28 cellular contexts compared by ENCODE assay signal in genomic region chr9:126413470-126414051, GRCh38.
DNase-seq lines count a peak whose midpoint lies in the region; ATAC-seq, FAIRE-seq and TF ChIP-seq lines count a peak whose summit lies in the region.
"Had no signal": no experiment of that assay in that cellular context is flagged by ENCODE, and none has a peak within 500 bp of the region (broad histone marks: within the 10 kb centered on the region; RNA-seq: fewer than 3 reads in every experiment).

No MANE protein-coding gene starts in this region.

- intact Hi-C loops in breast epithelium (cut with DNase I; ENCODE audit: low total_unique reads) = no loop called here

- CTCF ChIA-PET in A549 (lab: Yijun Ruan, JAX) = interaction anchor here (1.6 to 4.3 kb wide), 2 partner anchors 15 kb away, joined by 6 to 40 read pairs; no protein-coding TSS in a partner anchor

- no peak for ATAC-seq in A549
- ATAC-seq in DND-41 (ENCODE audit: insufficient read depth, low read depth) = no peak
- ATAC-seq in GM18517 (IDR thresholded peaks at IDR 0.05; ENCODE audit: unreplicated experiment) = no peak
- ATAC-seq: HCT116 had no signal

- peak in 2 of 3 experiments; percentile 37 to 49 for DNase-seq in NCI-H1417 (lab: John Stamatoyannopoulos, UW)
- no peak for DNase-seq in NCI-H1417 treated with DMSO at 0.1 percent for 48 hours (lab: John Stamatoyannopoulos, UW)
- no peak for DNase-seq in A549 (ENCODE audit: low read depth in 1 of 2, low spot score in 1 of 2)
- DNase-seq in DND-41 = peak; percentile 33
- DNase-seq in SHP77 treated with DMSO at 0.1 percent for 48 hours (lab: John Stamatoyannopoulos, UW) = peak; percentile 76
- no peak for DNase-seq in breast epithelium (ENCODE audit: low spot score in 2 of 2)
- DNase-seq in cortex of kidney (lab: John Stamatoyannopoulos, UW) = no peak
- DNase-seq: activated CD4-positive, alpha-beta T cell treated with anti-CD3 and anti-CD28 coated beads for 4 hours; activated CD8-positive, alpha-beta memory T cell treated with anti-CD3 and anti-CD28 coated beads for 24 hours; activated T-cell treated with anti-CD3 and anti-CD28 coated beads, Interleukin-2, amount 50 U/mL, for 24 hours; Caco-2; effector CD8-positive, alpha-beta T cell; glutamatergic neuron; MG63; NCI-H146; NCI-H526 treated with DMSO at 0.1 percent for 48 hours; OCI-M1; ovary; retina; stimulated activated CD8-positive, alpha-beta memory T cell treated with anti-CD3 and anti-CD28 coated beads, Interleukin-4, amount 100 ng/mL, for 48 hours had no signal

- TF ChIP-seq EP300 in A549 (IDR thresholded peaks at IDR 0.05) = no peak

- no peak for FAIRE-seq in A549 (lab: Jason Lieb, UNC)
- FAIRE-seq: A204.1, colon, keratinocyte had no signal

- H3K79me2 ChIP-seq in DND-41 (ENCODE audit: insufficient read depth, low read length) = no peaks in the 10 kb centered on the region

- WGBS in A549 (ENCODE audit: missing lambda C conversion rate) = 93% methylated on average over 6 of the region's 6 CpGs

- H3K27me3 ChIP-seq in DND-41 (ENCODE audit: insufficient read depth, low read length, poor library complexity) (no peaks in the 10 kb centered on the region), breast epithelium (no peaks in the 10 kb centered on the region)
- H3K27me3 ChIP-seq: MG63, ovary, tibial nerve had no signal

- TF ChIP-seq CTCF in A549 (IDR thresholded peaks at IDR 0.05) (no peak), DND-41 (IDR thresholded peaks at IDR 0.05; ENCODE audit: borderline replicate concordance, extremely low read depth, low read length, poor library complexity, severe bottlenecking) (no peak), breast epithelium (IDR thresholded peaks at IDR 0.05) (no peak)

- TF ChIP-seq RAD21 in A549 (conservative IDR thresholded peaks at IDR 0.05 in 1 of 2, IDR thresholded peaks at IDR 0.05 in 1 of 2) = no peak

- no peak overlapping the region for H3K9ac ChIP-seq in DND-41 (ENCODE audit: low read depth, low read length)

- POLR2A ChIA-PET in A549 (lab: Yijun Ruan, JAX) = no interaction called here

- H3K9me3 ChIP-seq in A549 (no peaks in the 10 kb centered on the region), DND-41 (ENCODE audit: insufficient read depth, low read length, severe bottlenecking) (no peaks in the 10 kb centered on the region), breast epithelium (no peaks in the 10 kb centered on the region)
- H3K9me3 ChIP-seq: Caco-2, MG63, ovary, tibial nerve had no signal

- TF ChIP-seq POLR2A in A549 (IDR thresholded peaks at IDR 0.05; ENCODE audit: low read length) = no peak
- no peak for TF ChIP-seq POLR2A in breast epithelium (IDR thresholded peaks at IDR 0.05)

- peaks cover 11% of the 10 kb centered on the region; the same call in 1 of the 2 replicates for H4K20me1 ChIP-seq in DND-41 (ENCODE audit: insufficient read depth, low read length)

- no peak overlapping the region for H3K4me2 ChIP-seq in A549
- H3K4me2 ChIP-seq in DND-41 (ENCODE audit: insufficient read depth, low read length) = no peak overlapping the region

- H3K4me1 ChIP-seq in A549 = peaks cover 10% of the 10 kb centered on the region; the same call in 1 of the 3 replicates
- H3K4me1 ChIP-seq in DND-41 (ENCODE audit: insufficient read depth, low read length) = peaks cover 27% of the 10 kb centered on the region
- no peaks in the 10 kb centered on the region for H3K4me1 ChIP-seq in breast epithelium
- H3K4me1 ChIP-seq: Caco-2 had no signal

- no peak overlapping the region for H2AFZ ChIP-seq in DND-41 (ENCODE audit: low read depth, low read length)

- H3K27ac ChIP-seq in A549 (no peak overlapping the region), DND-41 (ENCODE audit: low read length) (no peak overlapping the region), breast epithelium (no peak overlapping the region)
- H3K27ac ChIP-seq: ovary, tibial nerve, VCaP had no signal

- no peak overlapping the region for H3K4me3 ChIP-seq in A549
- no peak overlapping the region for H3K4me3 ChIP-seq in DND-41 (ENCODE audit: low read depth in 1 of 2, low read length in 2 of 2)
- no peak overlapping the region for H3K4me3 ChIP-seq in breast epithelium
- H3K4me3 ChIP-seq: MG63, ovary, skin epidermis, tibial nerve had no signal

- H3K36me3 ChIP-seq in DND-41 (ENCODE audit: insufficient read depth, low read length) = no peaks in the 10 kb centered on the region
- H3K36me3 ChIP-seq in breast epithelium = no peaks in the 10 kb centered on the region
- H3K36me3 ChIP-seq: MG63, ovary had no signal

TF ChIP-seq in A549, 52 proteins besides CTCF, POLR2A, EP300 and RAD21:
- no peak for TF ChIP-seq GATA3 (IDR thresholded peaks at IDR 0.05; ENCODE audit: borderline replicate concordance)
- TF ChIP-seq BHLHE40 (IDR thresholded peaks at IDR 0.05; ENCODE audit: low read depth, low read length) = no peak
- peak; percentile 60 for TF ChIP-seq MAFK (IDR thresholded peaks at IDR 0.05; ENCODE audit: partially characterized antibody)

Comparison
In these comparisons a context has a peak if more than half of its experiments do, and no peak if none do; other contexts are left out.
1. DNase-seq: peak in NCI-H1417 (2 of 3), DND-41 (single experiment) and SHP77 treated with DMSO at 0.1 percent for 48 hours (single experiment); none in NCI-H1417 treated with DMSO at 0.1 percent for 48 hours (single experiment), A549 (0 of 2), breast epithelium (0 of 2) and cortex of kidney (single experiment).